8 cellular contexts compared by ENCODE assay signal in the genomic region with DNA sequence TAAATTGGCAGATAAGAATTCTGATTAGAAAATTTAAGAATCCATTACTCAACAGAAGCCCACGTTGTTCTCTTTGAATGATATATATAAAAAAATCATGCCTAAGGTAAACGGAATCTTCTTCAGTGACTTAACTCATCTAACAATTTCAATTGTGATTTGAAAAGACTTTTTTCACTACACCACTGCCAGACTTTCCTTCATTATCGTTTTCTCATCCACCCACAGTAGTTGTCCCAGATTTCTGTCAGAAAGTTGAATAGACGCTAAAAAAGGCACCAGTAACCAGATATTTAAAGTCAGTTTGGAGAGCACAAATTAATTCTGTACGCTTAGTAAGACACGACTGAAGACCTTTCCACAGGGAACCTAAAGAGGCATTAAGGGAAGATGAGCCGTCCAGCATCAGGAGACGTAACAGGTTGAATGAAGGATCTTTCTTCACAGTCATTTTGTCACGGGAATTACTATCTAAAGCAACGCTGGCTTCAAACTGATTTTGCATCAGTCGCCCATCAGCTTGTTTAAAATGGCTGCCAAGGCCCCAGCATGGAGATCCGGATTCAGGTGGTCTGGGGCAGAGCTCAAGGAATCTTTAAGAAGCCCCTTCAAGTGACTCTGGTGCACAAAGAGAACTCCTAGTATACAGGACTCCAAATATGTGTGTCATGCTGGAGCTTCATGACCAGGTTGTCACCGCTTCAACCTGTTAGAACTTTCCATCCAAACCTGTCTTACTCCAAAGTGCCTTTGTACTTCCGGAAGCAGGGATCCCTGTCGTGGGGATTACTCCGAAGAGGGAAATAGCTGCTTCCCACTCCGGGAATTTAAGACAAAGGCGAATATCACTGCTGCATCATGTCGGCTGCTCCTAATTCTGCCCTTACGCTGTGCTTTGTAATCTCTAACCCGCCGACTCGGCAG. TPM values are rescaled to one million over a fixed set of nuclear protein-coding genes. Genes with fewer than 3 reads are reported as not detected.
DNase-seq lines count a peak whose midpoint lies in the region; ATAC-seq and TF ChIP-seq lines count a peak whose summit lies in the region.

No MANE protein-coding gene starts in this region.

- H3K9me3 ChIP-seq in NT2/D1 (ENCODE audit: insufficient read depth, low read length) = 0 out of 2 replicates have a peak, but pooled peaks cover 10% of the 10 kb centered on the region
- H3K9me3 ChIP-seq in lung (ENCODE audit: control insufficient read depth in 2 of 2, insufficient read depth in 1 of 2, low read length in 1 of 2) = no peaks in the 10 kb centered on the region
- no peaks in the 10 kb centered on the region for H3K9me3 ChIP-seq in tibial nerve

- ATAC-seq in lung (ENCODE audit: insufficient read depth, low FRiP score) (no peak), GM19395 (IDR thresholded peaks at IDR 0.05; ENCODE audit: unreplicated experiment) (no peak)

- H3K9ac ChIP-seq in NT2/D1 (ENCODE audit: insufficient read length, low read depth) = peak overlapping the region; percentile 94

- no peaks in the 10 kb centered on the region for H3K4me1 ChIP-seq in NT2/D1 (ENCODE audit: insufficient read depth, insufficient read length)
- peaks cover 7 to 16% of the 10 kb centered on the region in 2 donors for H3K4me1 ChIP-seq in lung (ENCODE audit: control insufficient read depth in 2 of 2, insufficient read depth in 2 of 2, low read length in 2 of 2)
- peaks cover 7 to 49% (median 15%) of the 10 kb centered on the region in 4 donors for H3K4me1 ChIP-seq in tibial nerve

- peak overlapping the region; percentile 79 for H3K4me3 ChIP-seq in NT2/D1 (ENCODE audit: insufficient read length, low read depth)
- H3K4me3 ChIP-seq in lung = peak overlapping the region; percentile 83
- H3K4me3 ChIP-seq in tibial nerve = peak overlapping the region; percentile 67 to 90 (median 80)

- TF ChIP-seq EP300 in tibial nerve (IDR thresholded peaks at IDR 0.05) = no peak

- 30 to 40% methylated on average over 23 of the region's 23 CpGs for WGBS in lung, 2 donors
- WGBS in tibial nerve, 2 donors = 17 to 21% methylated on average over 23 of the region's 23 CpGs

- H3K36me3 ChIP-seq in NT2/D1 (ENCODE audit: insufficient read depth, insufficient read length, low read length) = peaks cover 29% of the 10 kb centered on the region
- no peaks in the 10 kb centered on the region for H3K36me3 ChIP-seq in lung (ENCODE audit: control insufficient read depth in 2 of 2, insufficient read depth in 2 of 2, low read length in 2 of 2)
- no peaks in the 10 kb centered on the region for H3K36me3 ChIP-seq in tibial nerve

- TF ChIP-seq POLR2A in tibial nerve (IDR thresholded peaks at IDR 0.05) = no peak

- DNase-seq in NCI-H510A treated with DMSO at 0.1 percent for 48 hours (lab: John Stamatoyannopoulos, UW) (peak; percentile 48), NCI-H510A (lab: John Stamatoyannopoulos, UW) (no peak), NT2/D1 (ENCODE audit: low read depth, low spot score) (peak; percentile 13), cerebellar cortex (ENCODE audit: low spot score) (peak; percentile 50), lung (ENCODE audit: low spot score) (no peak), tibial nerve (ENCODE audit: low spot score in 2 of 2) (no peak), cerebellar nuclear complex (lab: John Stamatoyannopoulos, UW) (no peak)

- peak overlapping the region; percentile 94 to 96 for H3K27ac ChIP-seq in lung (ENCODE audit: low read depth in 1 of 2, low read length in 1 of 2)
- H3K27ac ChIP-seq in tibial nerve = peak overlapping the region; percentile 86 to 98 (median 94)

- TF ChIP-seq CTCF in lung (IDR thresholded peaks at IDR 0.05; ENCODE audit: control extremely low read depth, extremely low read depth) = no peak
- no peak for TF ChIP-seq CTCF in tibial nerve (IDR thresholded peaks at IDR 0.05)

- H3K27me3 ChIP-seq in NT2/D1 (ENCODE audit: insufficient read depth, insufficient read length) = peaks cover 16% of the 10 kb centered on the region
- no peaks in the 10 kb centered on the region for H3K27me3 ChIP-seq in lung (ENCODE audit: control insufficient read depth, insufficient read depth)
- H3K27me3 ChIP-seq in tibial nerve = no peaks in the 10 kb centered on the region

RNA-seq across cellular contexts. Expression of gene HIGD1A, which starts 1.2 kb away (rescaled TPM):
- 10 to 100 TPM; 76.1 to 94.6 TPM for total RNA-seq in lung
- polyA plus RNA-seq in lung = 100 to 1,000 TPM in 1 of 2 donors, 10 to 100 TPM in 1; 77.6 to 148 TPM
- total RNA-seq in tibial nerve = 100 to 1,000 TPM; 155 to 204 (median 186) TPM

RNA-seq across cellular contexts. Expression of gene ACKR2, which starts 6.1 kb away (rescaled TPM):
- total RNA-seq in lung (1 to 10 TPM; 5.5 to 5.7 TPM), tibial nerve (10 to 100 TPM; 25.2 to 59.0 (median 38.6) TPM)
- 1 to 10 TPM; 1.1 to 1.5 TPM for polyA plus RNA-seq in lung

RNA-seq across cellular contexts. Expression of gene CCDC13, which starts 30.1 kb away (rescaled TPM):
- total RNA-seq in lung (1 to 10 TPM; 4.4 to 7.6 TPM), tibial nerve (10 to 100 TPM in 1 of 4 donors, 1 to 10 TPM in 3; 1.7 to 12.6 (median 2.0) TPM)
- 1 to 10 TPM; 1.9 to 2.0 TPM for polyA plus RNA-seq in lung

Comparison
In these comparisons a context has a peak if more than half of its experiments do, and no peak if none do; other contexts are left out.
1. DNase-seq: peak in NCI-H510A treated with DMSO at 0.1 percent for 48 hours (single experiment), NT2/D1 (single experiment) and cerebellar cortex (single experiment); none in NCI-H510A (single experiment), lung (single experiment), tibial nerve (0 of 2) and cerebellar nuclear complex (0 of 2).
2. Peak in every context shown above with its lines, with median percentiles within 50 percentile points of each other: H3K4me3 ChIP-seq.